27 cellular contexts compared by ENCODE assay signal in genomic region chr1:214384373-214385079, GRCh38.
"Had no signal": no experiment of that assay in that cellular context is flagged by ENCODE, and none has a peak within 500 bp of the region (broad histone marks: within the 10 kb centered on the region; RNA-seq: fewer than 3 reads in every experiment).

No MANE protein-coding gene starts in this region.

- H3K4me3 Mint-ChIP-seq: activated CD8-positive, alpha-beta T cell treated with anti-CD3 and anti-CD28 coated beads, Interleukin-2, amount 10 ng/mL, durations not matched to agents 7 days and 5 days; activated naive CD8-positive, alpha-beta T cell; brain; naive thymus-derived CD8-positive, alpha-beta T cell; neural crest cell had no signal

- DNase-seq: activated CD4-positive, alpha-beta T cell treated with anti-CD3 and anti-CD28 coated beads, Interleukin-2, amount 50 U/mL, for 1 hour; activated CD4-positive, CD25-positive, alpha-beta regulatory T cell treated with anti-CD3 and anti-CD28 coated beads, Interleukin-2, amount 50 U/mL, for 72 hours; activated CD8-positive, alpha-beta T cell treated with anti-CD3 and anti-CD28 coated beads, Interleukin-2, amount 10 ng/mL, durations not matched to agents 7 days and 5 days; activated effector memory CD4-positive, alpha-beta T cell treated with Interleukin-2 at 50 U/mL for 16 hours; activated naive CD4-positive, alpha-beta T cell treated with Interleukin-2 at 50 U/mL for 16 hours; activated T-cell treated with anti-CD3 and anti-CD28 coated beads for 4 hours; activated T-cell treated with anti-CD3 and anti-CD28 coated beads, Interleukin-2, amount 50 U/mL, for 72 hours; anterior cingulate cortex; esophagus squamous epithelium; glutamatergic neuron; islet precursor cell; left ventricle myocardium inferior; midbrain; naive thymus-derived CD8-positive, alpha-beta T cell; occipital lobe; right cardiac atrium; spleen; stimulated activated CD4-positive, alpha-beta T cell treated with anti-CD3 and anti-CD28 coated beads, Interleukin-2, amount 100 ng/mL, for 48 hours; stimulated activated naive CD4-positive, alpha-beta T cell treated with Interleukin-2 at 50 U/mL for 16 hours; T-helper 1 cell; T-helper 9 cell; trophoblast cell had no signal

- ATAC-seq: activated CD8-positive, alpha-beta T cell treated with anti-CD3 and anti-CD28 coated beads, Interleukin-2, amount 10 ng/mL, durations not matched to agents 7 days and 5 days; naive thymus-derived CD8-positive, alpha-beta T cell had no signal

- H3K27me3 ChIP-seq: esophagus squamous epithelium, spleen had no signal

- H3K36me3 Mint-ChIP-seq: activated naive CD8-positive, alpha-beta T cell; naive thymus-derived CD8-positive, alpha-beta T cell had no signal

- H3K4me1 ChIP-seq: left ventricle myocardium inferior, spleen had no signal

- H3K27ac Mint-ChIP-seq: activated CD8-positive, alpha-beta T cell treated with anti-CD3 and anti-CD28 coated beads, Interleukin-2, amount 10 ng/mL, durations not matched to agents 7 days and 5 days; activated naive CD8-positive, alpha-beta T cell; activated T-cell treated with anti-CD3 and anti-CD28 coated beads, Interleukin-2, amount 50 U/mL, for 72 hours; brain had no signal

- H3K27me3 Mint-ChIP-seq: activated naive CD8-positive, alpha-beta T cell; brain had no signal

- H3K27ac ChIP-seq: coronary artery, esophagus squamous epithelium, left ventricle myocardium inferior, spleen, thoracic aorta had no signal

- H3K4me1 Mint-ChIP-seq: brain; naive thymus-derived CD8-positive, alpha-beta T cell; neural crest cell had no signal

- H3K4me3 ChIP-seq: coronary artery, esophagus squamous epithelium, left ventricle myocardium inferior, spleen, thoracic aorta had no signal

- H3K9me3 Mint-ChIP-seq: activated T-cell treated with anti-CD3 and anti-CD28 coated beads, Interleukin-2, amount 50 U/mL, for 72 hours; brain; naive thymus-derived CD8-positive, alpha-beta T cell; neural crest cell had no signal

- H3K9me3 ChIP-seq: esophagus squamous epithelium, left ventricle myocardium inferior, spleen, thoracic aorta had no signal
